Comparison of ENCODE assay signal across 1 cellular context in the genomic region with DNA sequence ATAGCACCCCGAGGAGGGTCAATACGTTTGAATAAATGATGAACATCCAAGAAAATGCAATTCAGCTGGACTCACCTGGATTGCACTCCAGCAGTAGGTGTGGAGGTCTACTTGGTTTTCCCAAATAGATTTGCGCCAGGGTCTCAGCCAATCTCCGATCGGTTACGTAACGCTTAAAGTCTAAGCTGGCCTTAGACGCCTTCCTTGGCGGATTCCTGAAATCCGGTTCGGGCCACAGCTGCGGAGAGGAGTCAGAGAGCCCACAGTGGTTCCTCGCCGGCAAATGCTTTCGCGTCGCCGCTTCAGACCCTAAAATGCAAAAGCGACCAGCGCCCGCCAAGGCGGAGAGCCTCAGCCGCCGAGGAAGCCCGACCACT.
TF ChIP-seq lines count a peak whose summit lies in the region.

No MANE protein-coding gene starts in this region.

TF ChIP-seq in HepG2, 621 proteins besides CTCF, POLR2A, EP300 and RAD21 (continued from another document and continues in another):
- TF ChIP-seq MED13 (CRISPR knock-in tag; IDR thresholded peaks at IDR 0.05): 0 out of 2 replicates have a peak, but pooled peaks have one; percentile 7
- TF ChIP-seq AGO1 (IDR thresholded peaks at IDR 0.05; ENCODE audit: low read depth, low read length, poor library complexity, severe bottlenecking): no peak
- TF ChIP-seq CBX5 (CRISPR knock-in tag; IDR thresholded peaks at IDR 0.05; ENCODE audit: borderline replicate concordance): no peak
- TF ChIP-seq REST (IDR thresholded peaks at IDR 0.05; ENCODE audit: borderline replicate concordance in 1 of 2, low read depth in 1 of 2, low read length in 2 of 2): no peak
- no peak for TF ChIP-seq SALL1 (CRISPR knock-in tag; IDR thresholded peaks at IDR 0.05)
- no peak for TF ChIP-seq GATAD2A (CRISPR knock-in tag; IDR thresholded peaks at IDR 0.05)
- TF ChIP-seq ZNF34 (CRISPR knock-in tag; IDR thresholded peaks at IDR 0.05; ENCODE audit: borderline replicate concordance): no peak
- no peak for TF ChIP-seq ZNF790 (CRISPR knock-in tag; IDR thresholded peaks at IDR 0.05; ENCODE audit: borderline replicate concordance)
- TF ChIP-seq ZNF343 (CRISPR knock-in tag; IDR thresholded peaks at IDR 0.05): no peak
- TF ChIP-seq PATZ1 (CRISPR knock-in tag; IDR thresholded peaks at IDR 0.05): no peak
- TF ChIP-seq BATF2 (CRISPR knock-in tag; IDR thresholded peaks at IDR 0.05): no peak
- TF ChIP-seq KLF15 (CRISPR knock-in tag; IDR thresholded peaks at IDR 0.05; ENCODE audit: borderline replicate concordance): peak; percentile 16; the same call in 1 of the 2 replicates
- TF ChIP-seq, protein P1, sequence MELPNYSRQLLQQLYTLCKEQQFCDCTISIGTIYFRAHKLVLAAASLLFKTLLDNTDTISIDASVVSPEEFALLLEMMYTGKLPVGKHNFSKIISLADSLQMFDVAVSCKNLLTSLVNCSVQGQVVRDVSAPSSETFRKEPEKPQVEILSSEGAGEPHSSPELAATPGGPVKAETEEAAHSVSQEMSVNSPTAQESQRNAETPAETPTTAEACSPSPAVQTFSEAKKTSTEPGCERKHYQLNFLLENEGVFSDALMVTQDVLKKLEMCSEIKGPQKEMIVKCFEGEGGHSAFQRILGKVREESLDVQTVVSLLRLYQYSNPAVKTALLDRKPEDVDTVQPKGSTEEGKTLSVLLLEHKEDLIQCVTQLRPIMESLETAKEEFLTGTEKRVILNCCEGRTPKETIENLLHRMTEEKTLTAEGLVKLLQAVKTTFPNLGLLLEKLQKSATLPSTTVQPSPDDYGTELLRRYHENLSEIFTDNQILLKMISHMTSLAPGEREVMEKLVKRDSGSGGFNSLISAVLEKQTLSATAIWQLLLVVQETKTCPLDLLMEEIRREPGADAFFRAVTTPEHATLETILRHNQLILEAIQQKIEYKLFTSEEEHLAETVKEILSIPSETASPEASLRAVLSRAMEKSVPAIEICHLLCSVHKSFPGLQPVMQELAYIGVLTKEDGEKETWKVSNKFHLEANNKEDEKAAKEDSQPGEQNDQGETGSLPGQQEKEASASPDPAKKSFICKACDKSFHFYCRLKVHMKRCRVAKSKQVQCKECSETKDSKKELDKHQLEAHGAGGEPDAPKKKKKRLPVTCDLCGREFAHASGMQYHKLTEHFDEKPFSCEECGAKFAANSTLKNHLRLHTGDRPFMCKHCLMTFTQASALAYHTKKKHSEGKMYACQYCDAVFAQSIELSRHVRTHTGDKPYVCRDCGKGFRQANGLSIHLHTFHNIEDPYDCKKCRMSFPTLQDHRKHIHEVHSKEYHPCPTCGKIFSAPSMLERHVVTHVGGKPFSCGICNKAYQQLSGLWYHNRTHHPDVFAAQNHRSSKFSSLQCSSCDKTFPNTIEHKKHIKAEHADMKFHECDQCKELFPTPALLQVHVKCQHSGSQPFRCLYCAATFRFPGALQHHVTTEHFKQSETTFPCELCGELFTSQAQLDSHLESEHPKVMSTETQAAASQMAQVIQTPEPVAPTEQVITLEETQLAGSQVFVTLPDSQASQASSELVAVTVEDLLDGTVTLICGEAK (IDR thresholded peaks at IDR 0.05): no peak
- TF ChIP-seq, protein P1 (CRISPR knock-in tag; IDR thresholded peaks at IDR 0.05): peak; percentile 13; the same call in 1 of the 2 replicates
- no peak for TF ChIP-seq IRX3 (CRISPR knock-in tag; IDR thresholded peaks at IDR 0.05; ENCODE audit: borderline replicate concordance, low read depth)
- no peak for TF ChIP-seq AKAP8 (CRISPR knock-in tag; IDR thresholded peaks at IDR 0.05)
- TF ChIP-seq ZNF605 (CRISPR knock-in tag; IDR thresholded peaks at IDR 0.05): 0 out of 2 replicates have a peak, but pooled peaks have one; percentile 5
- TF ChIP-seq SAFB2 (CRISPR knock-in tag; IDR thresholded peaks at IDR 0.05; ENCODE audit: borderline replicate concordance, low read depth): no peak
- no peak for TF ChIP-seq CREM (IDR thresholded peaks at IDR 0.05)
- no peak for TF ChIP-seq CREM (CRISPR knock-in tag; IDR thresholded peaks at IDR 0.05)
- TF ChIP-seq ZSCAN29 (CRISPR knock-in tag; conservative IDR thresholded peaks at IDR 0.05): peak; percentile 75
- TF ChIP-seq, protein P2, sequence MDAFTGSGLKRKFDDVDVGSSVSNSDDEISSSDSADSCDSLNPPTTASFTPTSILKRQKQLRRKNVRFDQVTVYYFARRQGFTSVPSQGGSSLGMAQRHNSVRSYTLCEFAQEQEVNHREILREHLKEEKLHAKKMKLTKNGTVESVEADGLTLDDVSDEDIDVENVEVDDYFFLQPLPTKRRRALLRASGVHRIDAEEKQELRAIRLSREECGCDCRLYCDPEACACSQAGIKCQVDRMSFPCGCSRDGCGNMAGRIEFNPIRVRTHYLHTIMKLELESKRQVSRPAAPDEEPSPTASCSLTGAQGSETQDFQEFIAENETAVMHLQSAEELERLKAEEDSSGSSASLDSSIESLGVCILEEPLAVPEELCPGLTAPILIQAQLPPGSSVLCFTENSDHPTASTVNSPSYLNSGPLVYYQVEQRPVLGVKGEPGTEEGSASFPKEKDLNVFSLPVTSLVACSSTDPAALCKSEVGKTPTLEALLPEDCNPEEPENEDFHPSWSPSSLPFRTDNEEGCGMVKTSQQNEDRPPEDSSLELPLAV (CRISPR knock-in tag; conservative IDR thresholded peaks at IDR 0.05; ENCODE audit: low read depth): no peak
- TF ChIP-seq ZNF644 (CRISPR knock-in tag; IDR thresholded peaks at IDR 0.05; ENCODE audit: low read depth): 0 out of 2 replicates have a peak, but pooled peaks have one; percentile 7
- TF ChIP-seq, protein P3, sequence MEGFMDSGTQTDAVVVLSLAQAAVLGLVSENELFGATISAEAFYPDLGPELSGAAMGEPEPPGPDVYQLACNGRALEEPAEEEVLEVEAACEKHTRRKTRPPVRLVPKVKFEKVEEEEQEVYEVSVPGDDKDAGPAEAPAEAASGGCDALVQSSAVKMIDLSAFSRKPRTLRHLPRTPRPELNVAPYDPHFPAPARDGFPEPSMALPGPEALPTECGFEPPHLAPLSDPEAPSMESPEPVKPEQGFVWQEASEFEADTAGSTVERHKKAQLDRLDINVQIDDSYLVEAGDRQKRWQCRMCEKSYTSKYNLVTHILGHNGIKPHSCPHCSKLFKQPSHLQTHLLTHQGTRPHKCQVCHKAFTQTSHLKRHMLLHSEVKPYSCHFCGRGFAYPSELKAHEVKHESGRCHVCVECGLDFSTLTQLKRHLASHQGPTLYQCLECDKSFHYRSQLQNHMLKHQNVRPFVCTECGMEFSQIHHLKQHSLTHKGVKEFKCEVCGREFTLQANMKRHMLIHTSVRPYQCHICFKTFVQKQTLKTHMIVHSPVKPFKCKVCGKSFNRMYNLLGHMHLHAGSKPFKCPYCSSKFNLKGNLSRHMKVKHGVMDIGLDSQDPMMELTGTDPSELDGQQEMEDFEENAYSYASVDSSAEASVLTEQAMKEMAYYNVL (CRISPR knock-in tag; IDR thresholded peaks at IDR 0.05; ENCODE audit: borderline replicate concordance): no peak
- TF ChIP-seq CREB1 (IDR thresholded peaks at IDR 0.05): no peak
- no peak for TF ChIP-seq CREB1 (CRISPR knock-in tag; IDR thresholded peaks at IDR 0.05)
- TF ChIP-seq, protein P4, sequence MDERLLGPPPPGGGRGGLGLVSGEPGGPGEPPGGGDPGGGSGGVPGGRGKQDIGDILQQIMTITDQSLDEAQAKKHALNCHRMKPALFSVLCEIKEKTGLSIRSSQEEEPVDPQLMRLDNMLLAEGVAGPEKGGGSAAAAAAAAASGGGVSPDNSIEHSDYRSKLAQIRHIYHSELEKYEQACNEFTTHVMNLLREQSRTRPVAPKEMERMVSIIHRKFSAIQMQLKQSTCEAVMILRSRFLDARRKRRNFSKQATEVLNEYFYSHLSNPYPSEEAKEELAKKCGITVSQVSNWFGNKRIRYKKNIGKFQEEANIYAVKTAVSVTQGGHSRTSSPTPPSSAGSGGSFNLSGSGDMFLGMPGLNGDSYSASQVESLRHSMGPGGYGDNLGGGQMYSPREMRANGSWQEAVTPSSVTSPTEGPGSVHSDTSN (CRISPR knock-in tag; IDR thresholded peaks at IDR 0.05): no peak
- TF ChIP-seq, protein P5, sequence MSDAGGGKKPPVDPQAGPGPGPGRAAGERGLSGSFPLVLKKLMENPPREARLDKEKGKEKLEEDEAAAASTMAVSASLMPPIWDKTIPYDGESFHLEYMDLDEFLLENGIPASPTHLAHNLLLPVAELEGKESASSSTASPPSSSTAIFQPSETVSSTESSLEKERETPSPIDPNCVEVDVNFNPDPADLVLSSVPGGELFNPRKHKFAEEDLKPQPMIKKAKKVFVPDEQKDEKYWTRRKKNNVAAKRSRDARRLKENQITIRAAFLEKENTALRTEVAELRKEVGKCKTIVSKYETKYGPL (CRISPR knock-in tag; IDR thresholded peaks at IDR 0.05): peak; percentile 76
